16 cellular contexts compared by ENCODE assay signal in genomic region chr12:26632746-26633145, GRCh38.
A peak's percentile ranks its signal among the peaks of the same experiment; 100 is the strongest.
DNase-seq lines count a peak whose midpoint lies in the region; ATAC-seq, FAIRE-seq and TF ChIP-seq lines count a peak whose summit lies in the region.
"Had no signal": no experiment of that assay in that cellular context is flagged by ENCODE, and none has a peak within 500 bp of the region (broad histone marks: within the 10 kb centered on the region; RNA-seq: fewer than 3 reads in every experiment).

No MANE protein-coding gene starts in this region.

- H3K36me3 ChIP-seq in HepG2 (replicated peaks in 1 of 2; ENCODE audit: control insufficient read depth in 1 of 2, insufficient read depth in 2 of 2, low read length in 2 of 2), result peaks cover 14 to 43% of the 10 kb centered on the region in 2 experiments
- peaks cover 0 to 1% (median under 1%) of the 10 kb centered on the region in 4 donors for H3K36me3 ChIP-seq in right lobe of liver

- ATAC-seq in HepG2, result no peak
- ATAC-seq in right lobe of liver, result no peak
- ATAC-seq in HG03521 (IDR thresholded peaks at IDR 0.05; ENCODE audit: unreplicated experiment), result no peak
- no peak for ATAC-seq in GM18870 (IDR thresholded peaks at IDR 0.05; ENCODE audit: unreplicated experiment)

- H3K4me3 ChIP-seq in HepG2 (replicated peaks in 1 of 3; ENCODE audit: insufficient read depth in 1 of 3, low read depth in 2 of 3, low read length in 3 of 3) (no peak overlapping the region), right lobe of liver (no peak overlapping the region)
- H3K4me3 ChIP-seq: BLaER1 treated with 17β-estradiol and CSF1 and Interleukin-3, amounts not matched to agents 10 nM and 100 nM had no signal

- H3K79me2 ChIP-seq in HepG2 (ENCODE audit: insufficient read depth, low read length), result no peaks in the 10 kb centered on the region

- no peak overlapping the region for H2AFZ ChIP-seq in HepG2 (ENCODE audit: low read length)

- TF ChIP-seq CTCF in HepG2 (CRISPR knock-in tag; IDR thresholded peaks at IDR 0.05) (no peak), right lobe of liver (IDR thresholded peaks at IDR 0.05) (no peak)

- TF ChIP-seq EP300 in HepG2 (IDR thresholded peaks at IDR 0.05; ENCODE audit: low read depth in 2 of 2, low read length in 2 of 2) (no peak), HepG2 (CRISPR knock-in tag; IDR thresholded peaks at IDR 0.05; ENCODE audit: borderline replicate concordance) (no peak)

- TF ChIP-seq POLR2A in HepG2 (IDR thresholded peaks at IDR 0.05; ENCODE audit: insufficient read depth in 1 of 2, low read depth in 2 of 2, low read length in 2 of 2) (no peak), right lobe of liver (IDR thresholded peaks at IDR 0.05) (no peak)

- no peak for TF ChIP-seq RAD21 in HepG2 (CRISPR knock-in tag; IDR thresholded peaks at IDR 0.05)

- no peak overlapping the region for H3K27ac ChIP-seq in HepG2 (ENCODE audit: extremely low read length, insufficient read depth, low read length)
- no peak overlapping the region for H3K27ac ChIP-seq in right lobe of liver
- peak overlapping the region; percentile 74 for H3K27ac ChIP-seq in caudate nucleus (ENCODE audit: low read depth, low read length)
- peak overlapping the region; percentile 59 for H3K27ac ChIP-seq in layer of hippocampus (ENCODE audit: low read depth, low read length)
- H3K27ac ChIP-seq: 22Rv1; BLaER1 treated with 17β-estradiol and CSF1 and Interleukin-3, amounts not matched to agents 10 nM and 100 nM had no signal

- over 99% methylated on average over 6 of the region's 6 CpGs for WGBS in HepG2 (ENCODE audit: low lambda C conversion rate)
- 96% methylated on average over 3 of the region's 6 CpGs for WGBS in right lobe of liver (ENCODE audit: insufficient coverage, low coverage, low lambda C conversion rate, missing lambda C conversion rate)

- POLR2A ChIA-PET in HepG2 (lab: Yijun Ruan, JAX), result no interaction called here

- H4K20me1 ChIP-seq in HepG2 (ENCODE audit: insufficient read depth, low read length), result no peaks in the 10 kb centered on the region
- H4K20me1 ChIP-seq: BLaER1 treated with 17β-estradiol and CSF1 and Interleukin-3, amounts not matched to agents 10 nM and 100 nM had no signal

- FAIRE-seq in HepG2 (lab: Jason Lieb, UNC), result no peak
- FAIRE-seq: GM19239 had no signal

- intact Hi-C loops in HepG2 (cut with micrococcal nuclease; ENCODE audit: unreplicated experiment) (no loop called here), right lobe of liver (cut with DNase I) (no loop called here)

- no peak overlapping the region for H3K4me2 ChIP-seq in HepG2 (ENCODE audit: low read depth, low read length)
- H3K4me2 ChIP-seq: BLaER1 treated with 17β-estradiol and CSF1 and Interleukin-3, amounts not matched to agents 10 nM and 100 nM had no signal

- no TSS peak for BruUV-seq in HepG2 (replicated peaks; lab: Mats Ljungman, UMichigan)

- DNase-seq in HepG2 (ENCODE audit: low spot score) (no peak), right lobe of liver (no peak), caudate nucleus (lab: John Stamatoyannopoulos, UW) (no peak), GM19238 (ENCODE audit: insufficient read length, low spot score) (no peak), AML-193 (lab: John Stamatoyannopoulos, UW) (no peak)
- DNase-seq: H9; NCI-H187; NCI-H446; NK-92 treated with Interleukin-12 subunit alpha and Interleukin-12 subunit beta, amount 100 ng/mL, for 24 hours; SHP77 treated with DMSO at 0.1 percent for 48 hours had no signal

- no peaks in the 10 kb centered on the region for H3K27me3 ChIP-seq in HepG2 (ENCODE audit: control insufficient read depth in 1 of 2, insufficient read depth in 2 of 2, low read length in 2 of 2)
- no peaks in the 10 kb centered on the region for H3K27me3 ChIP-seq in right lobe of liver
- H3K27me3 ChIP-seq in layer of hippocampus (ENCODE audit: control insufficient read depth, insufficient read depth, low read length), result no peaks in the 10 kb centered on the region
- H3K27me3 ChIP-seq: BLaER1 treated with 17β-estradiol and CSF1 and Interleukin-3, amounts not matched to agents 10 nM and 100 nM had no signal

- H3K9me3 ChIP-seq in HepG2 (ENCODE audit: low read length) (no peaks in the 10 kb centered on the region), right lobe of liver (no peaks in the 10 kb centered on the region)
- H3K9me3 ChIP-seq: BLaER1 treated with 17β-estradiol and CSF1 and Interleukin-3, amounts not matched to agents 10 nM and 100 nM had no signal

- no peak overlapping the region for H3K9ac ChIP-seq in HepG2 (ENCODE audit: insufficient read depth, low read depth, low read length)
- H3K9ac ChIP-seq: BLaER1 treated with 17β-estradiol and CSF1 and Interleukin-3, amounts not matched to agents 10 nM and 100 nM had no signal

- CTCF ChIA-PET in HepG2 (lab: Yijun Ruan, JAX; ENCODE audit: low intra/inter-chr PET ratio, low total read pairs), result no interaction called here

- in situ Hi-C loops in HepG2 (cut with HindIII; ENCODE audit: extremely low pct_ligation_motif_present, low pct_unique_long_range_greater_than_20kb), result no loop called here

- peaks cover 90% of the 10 kb centered on the region for H3K4me1 ChIP-seq in HepG2 (ENCODE audit: insufficient read depth, low read length)
- peaks cover 0 to 36% (median 11%) of the 10 kb centered on the region in 4 donors for H3K4me1 ChIP-seq in right lobe of liver
- H3K4me1 ChIP-seq: BLaER1 treated with 17β-estradiol and CSF1 and Interleukin-3, amounts not matched to agents 10 nM and 100 nM had no signal

TF ChIP-seq in HepG2, 621 proteins besides CTCF, POLR2A, EP300 and RAD21:
- TF ChIP-seq SMAD1 (CRISPR knock-in tag; IDR thresholded peaks at IDR 0.05; ENCODE audit: borderline replicate concordance, low read depth) (no peak), FOXO4 (CRISPR knock-in tag; conservative IDR thresholded peaks at IDR 0.05) (no peak), ZSCAN31 (CRISPR knock-in tag; IDR thresholded peaks at IDR 0.05; ENCODE audit: low read depth) (no peak), CSRNP2 (CRISPR knock-in tag; conservative IDR thresholded peaks at IDR 0.05; ENCODE audit: low read depth) (no peak), SRSF1 (optimal IDR thresholded peaks at IDR 0.05; ENCODE audit: low read depth, low read length) (no peak), ZNF383 (CRISPR knock-in tag; IDR thresholded peaks at IDR 0.05; ENCODE audit: borderline replicate concordance) (no peak), RBM22 (optimal IDR thresholded peaks at IDR 0.05; ENCODE audit: low read length) (peak; percentile 76)
TF ChIP-seq in HepG2: peak in this region for 1.

Comparison
In these comparisons a context has a peak if more than half of its experiments do, and no peak if none do; other contexts are left out.
1. H3K27ac ChIP-seq: peak in caudate nucleus (single experiment) and layer of hippocampus (single experiment); none in HepG2 (single experiment) and right lobe of liver (0 of 3).